16 cellular contexts compared by ENCODE assay signal in genomic region chr1:187306671-187307415, GRCh38.
"Had no signal": no experiment of that assay in that cellular context is flagged by ENCODE, and none has a peak within 500 bp of the region (broad histone marks: within the 10 kb centered on the region; RNA-seq: fewer than 3 reads in every experiment).

No MANE protein-coding gene starts in this region.

- H3K27ac ChIP-seq: breast epithelium, gastroesophageal sphincter, left ventricle myocardium inferior, sigmoid colon, upper lobe of right lung had no signal

- ATAC-seq: gastroesophageal sphincter, upper lobe of right lung had no signal

- H3K4me1 Mint-ChIP-seq: activated B cell treated with CpG ODN at 0.5 μM for 24 hours; activated naive CD4-positive, alpha-beta T cell treated with anti-CD3 and anti-CD28 coated beads, Interleukin-2, amount 50 U/mL, for 24 hours; memory B cell; nephron progenitor cell had no signal

- DNase-seq: activated B cell treated with CpG ODN at 0.5 μM for 24 hours; activated T-cell treated with anti-CD3 and anti-CD28 coated beads, Interleukin-2, amount 50 U/mL, for 1 hour; amniotic stem cell; islet precursor cell; left ventricle myocardium inferior; nephron progenitor cell; sigmoid colon; stimulated activated CD4-positive, alpha-beta T cell treated with anti-CD3 and anti-CD28 coated beads, Interleukin-2, amount 100 ng/mL, for 48 hours; upper lobe of right lung had no signal

- H3K9me3 ChIP-seq: breast epithelium, gastroesophageal sphincter, sigmoid colon, upper lobe of right lung had no signal

- H3K27ac Mint-ChIP-seq: activated B cell treated with CpG ODN at 0.5 μM for 24 hours; activated naive CD4-positive, alpha-beta T cell treated with anti-CD3 and anti-CD28 coated beads, Interleukin-2, amount 50 U/mL, for 24 hours; memory B cell; nephron progenitor cell; stimulated activated naive CD8-positive, alpha-beta T cell treated with anti-CD3 and anti-CD28 coated beads, Interleukin-15, Interleukin-2, amounts not matched to agents 100 ng/mL and 50 ng/mL, for 24 hours; T-helper 1 cell treated with Interleukin-12 subunit alpha and Interleukin-12 subunit beta and Interleukin-4 antibody, amounts not matched to agents 30 μg/mL and 1 μg/mL, for 36 hours had no signal

- H3K4me3 ChIP-seq: breast epithelium, gastroesophageal sphincter, left ventricle myocardium inferior, upper lobe of right lung had no signal

- H3K27me3 Mint-ChIP-seq: activated B cell treated with CpG ODN at 0.5 μM for 24 hours; activated naive CD4-positive, alpha-beta T cell treated with anti-CD3 and anti-CD28 coated beads, Interleukin-2, amount 50 U/mL, for 24 hours; memory B cell; stimulated activated naive CD8-positive, alpha-beta T cell treated with anti-CD3 and anti-CD28 coated beads, Interleukin-15, Interleukin-2, amounts not matched to agents 100 ng/mL and 50 ng/mL, for 24 hours had no signal

- H3K36me3 Mint-ChIP-seq: activated naive CD4-positive, alpha-beta T cell treated with anti-CD3 and anti-CD28 coated beads, Interleukin-2, amount 50 U/mL, for 24 hours; memory B cell had no signal

- FAIRE-seq: colon had no signal

- H3K9me3 Mint-ChIP-seq: activated B cell treated with CpG ODN at 0.5 μM for 24 hours; activated naive CD4-positive, alpha-beta T cell treated with anti-CD3 and anti-CD28 coated beads, Interleukin-2, amount 50 U/mL, for 24 hours; nephron progenitor cell had no signal

- H3K4me3 Mint-ChIP-seq: activated B cell treated with CpG ODN at 0.5 μM for 24 hours; activated naive CD4-positive, alpha-beta T cell treated with anti-CD3 and anti-CD28 coated beads, Interleukin-2, amount 50 U/mL, for 24 hours; memory B cell; nephron progenitor cell; stimulated activated naive CD8-positive, alpha-beta T cell treated with anti-CD3 and anti-CD28 coated beads, Interleukin-15, Interleukin-2, amounts not matched to agents 100 ng/mL and 50 ng/mL, for 24 hours; T-helper 1 cell treated with Interleukin-12 subunit alpha and Interleukin-12 subunit beta and Interleukin-4 antibody, amounts not matched to agents 30 μg/mL and 1 μg/mL, for 36 hours had no signal

- H3K36me3 ChIP-seq: breast epithelium, gastroesophageal sphincter, left ventricle myocardium inferior, sigmoid colon, upper lobe of right lung had no signal

- H3K4me1 ChIP-seq: breast epithelium, gastroesophageal sphincter, left ventricle myocardium inferior, upper lobe of right lung had no signal

- H3K27me3 ChIP-seq: breast epithelium, gastroesophageal sphincter, sigmoid colon, upper lobe of right lung had no signal
